In genomic region chr12:503111-503761, GRCh38 we compare ENCODE assay signal across 11 cellular contexts. TPM values are rescaled to one million over a fixed set of nuclear protein-coding genes. Genes with fewer than 3 reads are reported as not detected.
A peak's percentile ranks its signal among the peaks of the same experiment; 100 is the strongest.
DNase-seq lines count a peak whose midpoint lies in the region; FAIRE-seq and TF ChIP-seq lines count a peak whose summit lies in the region.
"Had no signal": no experiment of that assay in that cellular context is flagged by ENCODE, and none has a peak within 500 bp of the region (broad histone marks: within the 10 kb centered on the region; RNA-seq: fewer than 3 reads in every experiment).

No MANE protein-coding gene starts in this region.

- H4K20me1 ChIP-seq in H1 (replicated peaks in 1 of 2; ENCODE audit: control insufficient read depth in 1 of 2, insufficient read depth in 2 of 2, low read length in 2 of 2) (no peaks in the 10 kb centered on the region), GM23248 (ENCODE audit: insufficient read depth) (no peaks in the 10 kb centered on the region)

- H4K8ac ChIP-seq in H1 (ENCODE audit: extremely low read depth, insufficient read depth, low read length) = no peak overlapping the region
- no peak overlapping the region for H4K8ac ChIP-seq in mesendoderm (ENCODE audit: low read depth, low read length)

- no peaks in the 10 kb centered on the region for H3F3A ChIP-seq in GM23248 (ENCODE audit: insufficient read depth)

- TF ChIP-seq RAD21 in H1 (IDR thresholded peaks at IDR 0.05 in 1 of 2, conservative IDR thresholded peaks at IDR 0.05 in 1 of 2; ENCODE audit: low read depth in 2 of 2, low read length in 2 of 2) = no peak

- H3K27me3 ChIP-seq in H1 (replicated peaks in 1 of 4; ENCODE audit: control insufficient read depth in 3 of 4, extremely low read depth in 1 of 4, insufficient read depth in 3 of 4, low read length in 3 of 4) = no peaks in the 10 kb centered on the region
- H3K27me3 ChIP-seq in mesendoderm (ENCODE audit: insufficient read depth, low read length, poor library complexity) = no peaks in the 10 kb centered on the region
- H3K27me3 ChIP-seq in GM23248 (replicated peaks; ENCODE audit: insufficient read depth) = peaks cover 45% of the 10 kb centered on the region

- H4K91ac ChIP-seq in H1 (replicated peaks; ENCODE audit: insufficient read length, low read length) = no peak overlapping the region

- H2BK15ac ChIP-seq in H1 (ENCODE audit: low read length) (0 out of 2 replicates have a peak overlapping the region, but pooled peaks have one; percentile 40), mesendoderm (replicated peaks; ENCODE audit: low read depth) (no peak overlapping the region)

- H3K4me3 Mint-ChIP-seq in activated CD4-positive, alpha-beta T cell treated with anti-CD3 and anti-CD28 coated beads, Interleukin-2, amount 10 ng/mL, durations not matched to agents 24 days and 14 days = no peak overlapping the region
- H3K4me3 Mint-ChIP-seq: activated naive CD4-positive, alpha-beta T cell treated with anti-CD3 and anti-CD28 coated beads, Interleukin-2, amount 50 U/mL, for 24 hours; stimulated activated naive B cell treated with anti-CD40 and anti-IgM and Interleukin-4, amounts not matched to agents 10 μg/mL and 1 μg/mL and 100 μg/mL, for 72 hours had no signal

- peak overlapping the region; percentile 83 for H3K18ac ChIP-seq in H1 (ENCODE audit: extremely low read depth, low read length)
- H3K18ac ChIP-seq in mesendoderm (ENCODE audit: low read length) = no peak overlapping the region

- peaks cover 10% of the 10 kb centered on the region for H3K4me1 Mint-ChIP-seq in activated CD4-positive, alpha-beta T cell treated with anti-CD3 and anti-CD28 coated beads, Interleukin-2, amount 10 ng/mL, durations not matched to agents 24 days and 14 days
- H3K4me1 Mint-ChIP-seq: stimulated activated naive B cell treated with anti-CD40 and anti-IgM and Interleukin-4, amounts not matched to agents 10 μg/mL and 1 μg/mL and 100 μg/mL, for 72 hours had no signal

- H3K9ac ChIP-seq in H1 (replicated peaks in 1 of 4; ENCODE audit: extremely low read depth in 1 of 4, low read depth in 3 of 4, low read length in 3 of 4) (no peak overlapping the region), mesendoderm (ENCODE audit: low read length) (no peak overlapping the region), GM23248 (no peak overlapping the region)

- H3K4me3 ChIP-seq in H1 (ENCODE audit: extremely low read depth in 1 of 4, insufficient read depth in 2 of 4, low read depth in 3 of 4, low read length in 4 of 4) (no peak overlapping the region), mesendoderm (ENCODE audit: low read length) (no peak overlapping the region), urinary bladder (ENCODE audit: low read depth, low read length) (no peak overlapping the region), GM23248 (no peak overlapping the region)

- H3K79me1 ChIP-seq in H1 (ENCODE audit: low read depth, low read length) (peaks cover 2% of the 10 kb centered on the region; the same call in 1 of the 2 replicates), mesendoderm (ENCODE audit: low read length) (no peaks in the 10 kb centered on the region)

- no peak overlapping the region for H3K14ac ChIP-seq in H1 (ENCODE audit: insufficient read length)

- H3K27ac ChIP-seq in H1 (ENCODE audit: low read depth, low read length) = no peak overlapping the region
- H3K27ac ChIP-seq in mesendoderm (ENCODE audit: low read depth, low read length) = no peak overlapping the region
- peak overlapping the region; percentile 14 for H3K27ac ChIP-seq in urinary bladder (ENCODE audit: low read depth)
- no peak overlapping the region for H3K27ac ChIP-seq in GM23248

- no peaks in the 10 kb centered on the region for H3K9me3 Mint-ChIP-seq in activated CD4-positive, alpha-beta T cell treated with anti-CD3 and anti-CD28 coated beads, Interleukin-2, amount 10 ng/mL, durations not matched to agents 24 days and 14 days
- H3K9me3 Mint-ChIP-seq: activated naive CD4-positive, alpha-beta T cell treated with anti-CD3 and anti-CD28 coated beads, Interleukin-2, amount 50 U/mL, for 24 hours; stimulated activated naive B cell treated with anti-CD40 and anti-IgM and Interleukin-4, amounts not matched to agents 10 μg/mL and 1 μg/mL and 100 μg/mL, for 72 hours had no signal

- FAIRE-seq in H1 (lab: Jason Lieb, UNC) = no peak

- H3K27me3 Mint-ChIP-seq in activated CD4-positive, alpha-beta T cell treated with anti-CD3 and anti-CD28 coated beads, Interleukin-2, amount 10 ng/mL, durations not matched to agents 24 days and 14 days = peaks cover 14% of the 10 kb centered on the region
- H3K27me3 Mint-ChIP-seq: activated naive CD4-positive, alpha-beta T cell treated with anti-CD3 and anti-CD28 coated beads, Interleukin-2, amount 50 U/mL, for 24 hours had no signal

- 0 out of 2 replicates have a peak overlapping the region, but pooled peaks have one; percentile 92 for H2BK12ac ChIP-seq in H1 (ENCODE audit: low read depth, low read length)

- H3K23ac ChIP-seq in H1 (ENCODE audit: insufficient read length) = no peak overlapping the region
- H3K23ac ChIP-seq in mesendoderm (ENCODE audit: low read length) = no peak overlapping the region

- peaks cover 0 to 6% (median 3%) of the 10 kb centered on the region in 4 experiments; a peak in 6 of 7 replicates for H3K4me1 ChIP-seq in H1 (replicated peaks in 1 of 4; ENCODE audit: control insufficient read depth in 3 of 4, insufficient read depth in 4 of 4, low read length in 3 of 4)
- peaks cover 10% of the 10 kb centered on the region for H3K4me1 ChIP-seq in mesendoderm (ENCODE audit: control insufficient read depth, low read depth, low read length)
- H3K4me1 ChIP-seq in urinary bladder (ENCODE audit: insufficient read depth) = no peaks in the 10 kb centered on the region
- H3K4me1 ChIP-seq in GM23248 (ENCODE audit: insufficient read depth) = no peaks in the 10 kb centered on the region

- POLR2A ChIA-PET in H1 (lab: Charles Lee; ENCODE audit: partially characterized antibody) = interaction anchor here (1.2 to 1.3 kb wide), 2 partner anchors 16 to 55 kb away, joined by 3 read pairs; no protein-coding TSS in a partner anchor

- no peak overlapping the region for H3K4ac ChIP-seq in H1 (replicated peaks; ENCODE audit: insufficient read length, low read depth, low read length)
- H3K4ac ChIP-seq in mesendoderm (ENCODE audit: low read depth, low read length) = no peak overlapping the region

- no peaks in the 10 kb centered on the region for H3K36me3 Mint-ChIP-seq in activated CD4-positive, alpha-beta T cell treated with anti-CD3 and anti-CD28 coated beads, Interleukin-2, amount 10 ng/mL, durations not matched to agents 24 days and 14 days (ENCODE audit: low read depth)
- H3K36me3 Mint-ChIP-seq: activated naive CD4-positive, alpha-beta T cell treated with anti-CD3 and anti-CD28 coated beads, Interleukin-2, amount 50 U/mL, for 24 hours; stimulated activated naive B cell treated with anti-CD40 and anti-IgM and Interleukin-4, amounts not matched to agents 10 μg/mL and 1 μg/mL and 100 μg/mL, for 72 hours had no signal

- H2BK20ac ChIP-seq in H1 (ENCODE audit: low read length) = no peak overlapping the region

- peak; percentile 24 to 59 (median 34) for DNase-seq in NCI-H1417 (lab: John Stamatoyannopoulos, UW)
- DNase-seq in NCI-H1417 treated with DMSO at 0.1 percent for 48 hours (lab: John Stamatoyannopoulos, UW) = no peak
- DNase-seq in H1 (ENCODE audit: low read depth in 1 of 2, low spot score in 2 of 2) = no peak
- peak; percentile 35 for DNase-seq in mesendoderm
- no peak for DNase-seq in AG08396 (ENCODE audit: low spot score)
- no peak for DNase-seq in activated CD4-positive, alpha-beta T cell treated with anti-CD3 and anti-CD28 coated beads, Interleukin-2, amount 10 ng/mL, durations not matched to agents 24 days and 14 days
- no peak for DNase-seq in GM23248
- DNase-seq: NCI-H526; stimulated activated naive B cell treated with anti-CD40 and anti-IgM and Interleukin-4, amounts not matched to agents 10 μg/mL and 1 μg/mL and 100 μg/mL, for 72 hours had no signal

- CTCF ChIA-PET in H1 (lab: Charles Lee; ENCODE audit: partially characterized antibody) = interaction anchor here (0.9 to 2.0 kb wide), 6 partner anchors 16 to 50 kb away, joined by 3 to 11 read pairs (median 4); no protein-coding TSS in a partner anchor

- in situ Hi-C loops in GM23248 (cut with MboI) = no loop called here

- TF ChIP-seq POLR2A in H1 (IDR thresholded peaks at IDR 0.05; ENCODE audit: control extremely low read depth in 1 of 2, low read depth in 2 of 2, low read length in 2 of 2) = no peak

- H2BK120ac ChIP-seq in H1 (replicated peaks; ENCODE audit: low read depth, low read length) (no peak overlapping the region), mesendoderm (ENCODE audit: low read depth, low read length) (no peak overlapping the region)

- intact Hi-C loops in activated CD4-positive, alpha-beta T cell treated with anti-CD3 and anti-CD28 coated beads, Interleukin-2, amount 10 ng/mL, durations not matched to agents 24 days and 14 days (cut with micrococcal nuclease) = no loop called here

- no peaks in the 10 kb centered on the region for H3K9me3 ChIP-seq in H1 (ENCODE audit: insufficient read depth in 2 of 2, low read depth in 1 of 2, low read length in 1 of 2)
- H3K9me3 ChIP-seq in GM23248 (ENCODE audit: low read depth) = no peaks in the 10 kb centered on the region

- H3K4me2 ChIP-seq in H1 (ENCODE audit: insufficient read depth in 1 of 2, low read depth in 2 of 2, low read length in 2 of 2) (no peak overlapping the region), mesendoderm (ENCODE audit: low read length) (no peak overlapping the region), GM23248 (ENCODE audit: unreplicated experiment) (no peak overlapping the region)

- TF ChIP-seq CTCF in H1 (IDR thresholded peaks at IDR 0.05; ENCODE audit: control extremely low read depth in 1 of 3, insufficient read depth in 1 of 3, low read depth in 1 of 3, low read length in 3 of 3) = no peak

- no peak overlapping the region for H2AK5ac ChIP-seq in H1 (ENCODE audit: low read depth, low read length)
- H2AK5ac ChIP-seq in mesendoderm (ENCODE audit: low read length) = no peak overlapping the region

- no peak overlapping the region for H2AFZ ChIP-seq in H1 (ENCODE audit: low read length)
- H2AFZ ChIP-seq in GM23248 = no peak overlapping the region

- no peaks in the 10 kb centered on the region for H3K79me2 ChIP-seq in H1 (ENCODE audit: control insufficient read depth in 1 of 2, insufficient read depth in 2 of 2, low read length in 2 of 2)
- H3K79me2 ChIP-seq in mesendoderm (ENCODE audit: control insufficient read depth, insufficient read depth, low read length) = no peaks in the 10 kb centered on the region
- H3K79me2 ChIP-seq in GM23248 (ENCODE audit: insufficient read depth) = no peaks in the 10 kb centered on the region

- no peaks in the 10 kb centered on the region for H3K36me3 ChIP-seq in H1 (ENCODE audit: control insufficient read depth in 2 of 4, insufficient read depth in 4 of 4, low read length in 3 of 4)
- H3K36me3 ChIP-seq in mesendoderm (ENCODE audit: control insufficient read depth, insufficient read depth, low read length) = no peaks in the 10 kb centered on the region
- H3K36me3 ChIP-seq in urinary bladder (ENCODE audit: insufficient read depth) = no peaks in the 10 kb centered on the region
- no peaks in the 10 kb centered on the region for H3K36me3 ChIP-seq in GM23248 (ENCODE audit: low read depth)

- no peak for TF ChIP-seq EP300 in H1 (IDR thresholded peaks at IDR 0.05; ENCODE audit: borderline replicate concordance in 1 of 2, low read depth in 2 of 2, low read length in 2 of 2)

- peak overlapping the region; percentile 49; the same call in 1 of the 2 replicates for H2BK5ac ChIP-seq in H1 (ENCODE audit: low read depth, low read length)
- no peak overlapping the region for H2BK5ac ChIP-seq in mesendoderm (ENCODE audit: low read length)

- no peak overlapping the region for H3K27ac Mint-ChIP-seq in activated CD4-positive, alpha-beta T cell treated with anti-CD3 and anti-CD28 coated beads, Interleukin-2, amount 10 ng/mL, durations not matched to agents 24 days and 14 days
- H3K27ac Mint-ChIP-seq: activated naive CD4-positive, alpha-beta T cell treated with anti-CD3 and anti-CD28 coated beads, Interleukin-2, amount 50 U/mL, for 24 hours; stimulated activated naive B cell treated with anti-CD40 and anti-IgM and Interleukin-4, amounts not matched to agents 10 μg/mL and 1 μg/mL and 100 μg/mL, for 72 hours had no signal

- 90% methylated on average over 7 of the region's 7 CpGs; no CpG with 5 or more reads in 1 of the 2 experiments for WGBS in H1 (ENCODE audit: extremely low coverage in 1 of 2, insufficient coverage in 1 of 2, insufficient read length in 1 of 2, insufficient replicate concordance in 2 of 2, low coverage in 1 of 2, low lambda C conversion rate in 2 of 2, missing lambda C conversion rate in 1 of 2), 2 experiments
- WGBS in mesendoderm (ENCODE audit: extremely low coverage, insufficient coverage, low lambda C conversion rate) = no CpG with 5 or more reads among the region's 7 CpGs
- WGBS in urinary bladder = 29% methylated on average over 7 of the region's 7 CpGs
- 52 to 53% methylated on average over 7 of the region's 7 CpGs for WGBS in GM23248 (ENCODE audit: low coverage in 1 of 2, low lambda C conversion rate in 2 of 2, missing lambda C conversion rate in 2 of 2), 2 experiments

- H3K56ac ChIP-seq in H1 (replicated peaks; ENCODE audit: insufficient read length, low read depth, low read length) = no peak overlapping the region
- H3K56ac ChIP-seq in mesendoderm (ENCODE audit: low read length) = no peak overlapping the region

- 0 out of 2 replicates have a peak, but pooled peaks cover 2% of the 10 kb centered on the region for H3K23me2 ChIP-seq in H1 (ENCODE audit: low read depth, low read length)

- H4K5ac ChIP-seq in H1 (ENCODE audit: insufficient read length, low read depth, low read length) (no peak overlapping the region), mesendoderm (ENCODE audit: low read length) (no peak overlapping the region)

- H3K9me2 ChIP-seq in GM23248 (ENCODE audit: insufficient read depth) = no peaks in the 10 kb centered on the region

RNA-seq across cellular contexts. Expression of gene B4GALNT3, which starts 43.5 kb away (rescaled TPM):
- total RNA-seq in H1 (2021; fragmentation: NEBNext Ultra II Directional; extraction: Animal tissue kit (Norgen Biotek cat#: 25700)) = 20.3 and 20.4 TPM in 2 replicates
- polyA plus RNA-seq in H1 (2011; rRNA removed) (12.5 and 14.9 TPM in 2 replicates), urinary bladder (1.3 TPM), GM23248 (2016; fragmentation: Nextera tagmentation; extraction: Ambion mirVana) (0.09 TPM in 1 of 2 replicates, not detected in the other)
- polyA plus RNA-seq in H1 (2011; cell fraction: cytosol; rRNA removed) = 15.8 TPM
- polyA plus RNA-seq in H1 (2011; cell fraction: nucleus; rRNA removed) = 43.4 TPM
- 11.3 to 19.6 TPM (median 15.5 TPM) in 4 replicates for polyA plus RNA-seq in H1 (2012, experiment 1 of 2)
- polyA plus RNA-seq in H1 (2012, experiment 2 of 2) = 10.1 TPM
- 15.8 TPM for polyA plus RNA-seq in H1 (2013, experiment 1 of 2)
- polyA plus RNA-seq in H1 (2013, experiment 2 of 2) = 16.0 TPM
- 24.2 and 30.9 TPM in 2 replicates for polyA minus RNA-seq in H1 (2011; rRNA and poly(A)+ RNA removed)
- polyA minus RNA-seq in H1 (2011; cell fraction: cytosol; rRNA and poly(A)+ RNA removed) = 7.3 TPM
- polyA minus RNA-seq in H1 (2011; cell fraction: nucleus; rRNA and poly(A)+ RNA removed) = 13.1 TPM
- 16.0 TPM for polyA plus RNA-seq in mesendoderm (2013, experiment 1 of 2)
- polyA plus RNA-seq in mesendoderm (2013, experiment 2 of 2) = 14.7 TPM
- 1.4 TPM for total RNA-seq in urinary bladder
- total RNA-seq in activated CD4-positive, alpha-beta T cell treated with anti-CD3 and anti-CD28 coated beads, Interleukin-2, amount 10 ng/mL, durations not matched to agents 24 days and 14 days = 6.6 TPM in 2 replicates
- total RNA-seq in GM23248 (2014; rRNA removed; shearing (Covaris generic)) = 0.11 TPM in 1 of 2 replicates, not detected in the other

Comparison
In these comparisons a context has a peak if more than half of its experiments do, and no peak if none do; other contexts are left out.
1. DNase-seq: peak in NCI-H1417 (3 of 3) and mesendoderm (single experiment); none in NCI-H1417 treated with DMSO at 0.1 percent for 48 hours (single experiment), H1 (0 of 2), AG08396 (single experiment), activated CD4-positive, alpha-beta T cell treated with anti-CD3 and anti-CD28 coated beads, Interleukin-2, amount 10 ng/mL, durations not matched to agents 24 days and 14 days (single experiment) and GM23248 (single experiment).